Comparison of ENCODE assay signal across 25 cellular contexts in genomic region chr16:69827527-69827926, GRCh38.
"Had no signal": no experiment of that assay in that cellular context is flagged by ENCODE, and none has a peak within 500 bp of the region (broad histone marks: within the 10 kb centered on the region; RNA-seq: fewer than 3 reads in every experiment).

No MANE protein-coding gene starts in this region.

- H3K27ac ChIP-seq: coronary artery, esophagus squamous epithelium, gastrocnemius medialis, left lung, neutrophil, ovary, psoas muscle, sigmoid colon, thyroid gland, upper lobe of right lung had no signal

- H3K4me3 ChIP-seq: coronary artery, esophagus squamous epithelium, gastrocnemius medialis, left lung, ovary, psoas muscle, sigmoid colon, smooth muscle cell, thyroid gland, upper lobe of right lung had no signal

- H3K4me1 ChIP-seq: psoas muscle had no signal

- H3K9me3 ChIP-seq: esophagus squamous epithelium, gastrocnemius medialis, left lung, neutrophil, ovary, psoas muscle, sigmoid colon, thyroid gland, upper lobe of right lung had no signal

- H3K27me3 ChIP-seq: esophagus squamous epithelium, gastrocnemius medialis, left lung, neutrophil, ovary, sigmoid colon, thyroid gland, upper lobe of right lung had no signal

- ATAC-seq: gastrocnemius medialis; left lung; natural killer cell treated with Interleukin-12 subunit alpha and Interleukin-12 subunit beta and Interleukin-15 and Interleukin-18, amount 100 ng/mL, for 72 hours; psoas muscle; upper lobe of right lung had no signal

- H3K36me3 ChIP-seq: gastrocnemius medialis, ovary, sigmoid colon, thyroid gland had no signal

- DNase-seq: activated CD4-positive, alpha-beta T cell treated with anti-CD3 and anti-CD28 coated beads for 4 hours; activated CD4-positive, alpha-beta T cell treated with anti-CD3 and anti-CD28 coated beads, Interleukin-2, amount 50 U/mL, for 48 hours; activated CD4-positive, CD25-positive, alpha-beta regulatory T cell; activated CD8-positive, alpha-beta memory T cell treated with anti-CD3 and anti-CD28 coated beads, Interleukin-2, amount 50 U/mL, for 48 hours; activated naive CD4-positive, alpha-beta T cell treated with Interleukin-2 at 50 U/mL for 16 hours; activated naive CD8-positive, alpha-beta T cell treated with anti-CD3 and anti-CD28 coated beads for 36 hours; activated T-cell treated with anti-CD3 and anti-CD28 coated beads, Interleukin-2, amount 50 U/mL, for 48 hours; cerebellar nuclear complex; endodermal cell; esophagus squamous epithelium; gastrocnemius medialis; kidney; left lung; ovary; psoas muscle; sigmoid colon; stimulated activated CD4-positive, alpha-beta T cell treated with anti-CD3 and anti-CD28 coated beads, Interleukin-4, amount 100 ng/mL, for 1 hour; stimulated activated naive CD4-positive, alpha-beta T cell; T1000; thyroid gland; upper lobe of right lung had no signal
